In the genomic region with DNA sequence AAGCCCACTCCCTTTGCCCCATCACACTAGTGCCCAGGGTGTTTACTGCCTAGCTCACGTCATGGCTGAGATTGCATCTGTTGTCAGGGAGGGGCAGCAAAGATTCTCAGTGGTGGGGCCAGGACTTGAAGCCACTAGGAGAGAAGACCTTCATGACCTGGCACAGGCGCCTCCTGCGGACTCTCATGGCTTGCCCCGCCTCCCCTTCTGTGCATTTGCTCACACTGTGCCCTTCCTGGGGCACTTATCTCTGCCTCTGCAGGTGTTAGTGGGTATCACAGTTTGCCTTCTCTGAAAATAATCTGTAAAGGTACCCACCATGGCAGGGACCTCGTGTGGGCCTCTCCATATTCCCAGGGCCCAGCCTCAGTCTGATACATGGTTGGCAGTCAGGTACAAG, we compare ENCODE assay signal across 17 cellular contexts. TPM values are rescaled to one million over a fixed set of nuclear protein-coding genes. Genes with fewer than 3 reads are reported as not detected.
DNase-seq lines count a peak whose midpoint lies in the region; ATAC-seq, FAIRE-seq and TF ChIP-seq lines count a peak whose summit lies in the region.
"Had no signal": no experiment of that assay in that cellular context is flagged by ENCODE, and none has a peak within 500 bp of the region (broad histone marks: within the 10 kb centered on the region; RNA-seq: fewer than 3 reads in every experiment).

No MANE protein-coding gene starts in this region.

- CTCF ChIA-PET in activated CD4-positive, alpha-beta T cell treated with anti-CD3 and anti-CD28 coated beads for 36 hours (lab: Charles Lee): no interaction called here
- CTCF ChIA-PET in GM12878 (lab: Yijun Ruan, JAX): no interaction called here

- POLR2A ChIA-PET in activated CD4-positive, alpha-beta T cell treated with anti-CD3 and anti-CD28 coated beads for 36 hours (lab: Charles Lee): no interaction called here
- POLR2A ChIA-PET in GM12878 (lab: Charles Lee): no interaction called here

- H3K4me1 Mint-ChIP-seq in activated CD4-positive, alpha-beta T cell treated with anti-CD3 and anti-CD28 coated beads for 36 hours: peaks cover 7% of the 10 kb centered on the region

- H3K27me3 Mint-ChIP-seq in activated CD4-positive, alpha-beta T cell treated with anti-CD3 and anti-CD28 coated beads for 36 hours: peaks cover 22% of the 10 kb centered on the region

- DNase-seq in activated CD4-positive, alpha-beta T cell treated with anti-CD3 and anti-CD28 coated beads for 36 hours: no peak
- DNase-seq in activated CD4-positive, alpha-beta T cell treated with anti-CD3 and anti-CD28 coated beads for 1 hour: no peak
- DNase-seq in Karpas-422 (peak; percentile 69), GM12878 (ENCODE audit: low read depth, low spot score) (no peak), smooth muscle cell (lab: John Stamatoyannopoulos, UW; ENCODE audit: unreplicated experiment) (no peak), transverse colon (no peak)
- DNase-seq: activated CD4-positive, alpha-beta T cell treated with anti-CD3 and anti-CD28 coated beads for 48 hours; activated naive CD8-positive, alpha-beta T cell treated with anti-CD3 and anti-CD28 coated beads, Interleukin-2, amount 10 ng/mL, durations not matched to agents 7 days and 5 days; activated T-cell treated with anti-CD3 and anti-CD28 coated beads, Interleukin-2, amount 50 U/mL, for 24 hours; foreskin fibroblast; NCI-H446 treated with DMSO at 0.1 percent for 48 hours; ovary; stimulated activated CD4-positive, alpha-beta T cell treated with anti-CD3 and anti-CD28 coated beads, Interleukin-12 subunit alpha, Interleukin-12 subunit beta, amount 100 ng/mL, for 4 hours; T-helper 1 cell had no signal

- H3K79me2 ChIP-seq in Karpas-422 (ENCODE audit: low read length) (no peaks in the 10 kb centered on the region), GM12878 (ENCODE audit: control insufficient read depth, insufficient read depth, low read length) (no peaks in the 10 kb centered on the region), smooth muscle cell (ENCODE audit: low read depth) (peaks cover 26% of the 10 kb centered on the region)

- H3K9ac ChIP-seq in Karpas-422 (ENCODE audit: low read length) (no peak overlapping the region), GM12878 (ENCODE audit: control insufficient read depth, insufficient read depth, low read length) (no peak overlapping the region), smooth muscle cell (ENCODE audit: low read depth) (no peak overlapping the region)

- H3K9me3 ChIP-seq in Karpas-422 (ENCODE audit: low read length): no peaks in the 10 kb centered on the region
- no peaks in the 10 kb centered on the region for H3K9me3 ChIP-seq in GM12878 (replicated peaks; ENCODE audit: control insufficient read depth, insufficient read depth, low read length)
- H3K9me3 ChIP-seq in smooth muscle cell (replicated peaks; ENCODE audit: low read depth): no peaks in the 10 kb centered on the region
- H3K9me3 ChIP-seq in transverse colon: no peaks in the 10 kb centered on the region
- H3K9me3 ChIP-seq: ovary had no signal

- no peaks in the 10 kb centered on the region for H3K36me3 ChIP-seq in Karpas-422 (ENCODE audit: insufficient read depth, low read length)
- H3K36me3 ChIP-seq in GM12878 (ENCODE audit: control insufficient read depth in 2 of 2, insufficient read depth in 2 of 2, low read length in 1 of 2): no peaks in the 10 kb centered on the region
- H3K36me3 ChIP-seq in smooth muscle cell (ENCODE audit: low read depth): no peaks in the 10 kb centered on the region
- H3K36me3 ChIP-seq in transverse colon: no peaks in the 10 kb centered on the region
- H3K36me3 ChIP-seq: ovary had no signal

- no peak for TF ChIP-seq POLR2A in GM12878 (IDR thresholded peaks at IDR 0.05; ENCODE audit: low read depth, low read length)
- TF ChIP-seq POLR2A in transverse colon (IDR thresholded peaks at IDR 0.05): no peak

- no peak overlapping the region for H3K27ac ChIP-seq in Karpas-422 (ENCODE audit: low read length)
- H3K27ac ChIP-seq in GM12878 (ENCODE audit: control insufficient read depth, insufficient read depth): no peak overlapping the region
- no peak overlapping the region for H3K27ac ChIP-seq in smooth muscle cell (ENCODE audit: low read depth)
- no peak overlapping the region for H3K27ac ChIP-seq in transverse colon
- H3K27ac ChIP-seq: ovary had no signal

- SMC1A ChIA-PET in GM12878 (lab: Charles Lee; ENCODE audit: uncharacterized antibody, unreplicated experiment): no interaction called here

- no peak for TF ChIP-seq CTCF in GM12878 (IDR thresholded peaks at IDR 0.05 in 2 of 3, conservative IDR thresholded peaks at IDR 0.05 in 1 of 3; ENCODE audit: control insufficient read depth in 2 of 3, extremely low read depth in 1 of 3, insufficient read depth in 1 of 3, low read depth in 3 of 3, low read length in 3 of 3)
- TF ChIP-seq CTCF in smooth muscle cell (IDR thresholded peaks at IDR 0.05; ENCODE audit: borderline replicate concordance, insufficient read depth, poor library complexity, severe bottlenecking): no peak
- TF ChIP-seq CTCF in transverse colon (IDR thresholded peaks at IDR 0.05): no peak

- H3F3A ChIP-seq in smooth muscle cell (ENCODE audit: low read depth): no peaks in the 10 kb centered on the region

- no peak for FAIRE-seq in GM12878 (lab: Jason Lieb, UNC)

- TF ChIP-seq EP300 in GM12878 (IDR thresholded peaks at IDR 0.05; ENCODE audit: borderline replicate concordance in 1 of 2, control insufficient read depth in 1 of 2, low read depth in 2 of 2, low read length in 2 of 2) (no peak), transverse colon (IDR thresholded peaks at IDR 0.05; ENCODE audit: low read depth) (no peak)

- no peak overlapping the region for H3K27ac Mint-ChIP-seq in activated CD4-positive, alpha-beta T cell treated with anti-CD3 and anti-CD28 coated beads for 36 hours
- H3K27ac Mint-ChIP-seq: activated naive CD8-positive, alpha-beta T cell treated with anti-CD3 and anti-CD28 coated beads, Interleukin-2, amount 10 ng/mL, durations not matched to agents 7 days and 5 days; activated T-cell treated with anti-CD3 and anti-CD28 coated beads, Interleukin-2, amount 50 U/mL, for 24 hours had no signal

- in situ Hi-C loops in GM12878 (cut with MboI) (no loop called here), transverse colon (cut with MboI; ENCODE audit: low pct_ligation_motif_present in 1 of 4, low pct_unique_long_range_greater_than_20kb in 1 of 4, low sequenced_read_pairs in 3 of 4) (loop anchor here in 2 of 4 donors (25.0 kb wide), 2 partner anchors 531 to 831 kb away; no protein-coding TSS in a partner anchor)

- no peak overlapping the region for H3K4me2 ChIP-seq in Karpas-422 (ENCODE audit: low read depth, low read length, poor library complexity, severe bottlenecking)
- H3K4me2 ChIP-seq in GM12878 (ENCODE audit: control insufficient read depth, insufficient read depth): no peak overlapping the region
- H3K4me2 ChIP-seq in smooth muscle cell: peak overlapping the region; percentile 72

- H4K20me1 ChIP-seq in Karpas-422 (ENCODE audit: insufficient read depth, low read depth, low read length): no peaks in the 10 kb centered on the region
- no peaks in the 10 kb centered on the region for H4K20me1 ChIP-seq in GM12878 (ENCODE audit: control insufficient read depth, insufficient read depth)
- H4K20me1 ChIP-seq in smooth muscle cell (ENCODE audit: low read depth): no peaks in the 10 kb centered on the region

- no peaks in the 10 kb centered on the region for H3K9me2 ChIP-seq in Karpas-422 (replicated peaks; ENCODE audit: insufficient read depth, low read length)

- no peaks in the 10 kb centered on the region for H3K27me3 ChIP-seq in Karpas-422 (ENCODE audit: low read length)
- H3K27me3 ChIP-seq in GM12878 (replicated peaks in 1 of 2; ENCODE audit: control insufficient read depth in 2 of 2, insufficient read depth in 2 of 2, low read length in 1 of 2): peaks cover 6 to 7% of the 10 kb centered on the region in 2 experiments
- no peaks in the 10 kb centered on the region for H3K27me3 ChIP-seq in smooth muscle cell (ENCODE audit: low read depth)
- peaks cover 29% of the 10 kb centered on the region for H3K27me3 ChIP-seq in transverse colon
- H3K27me3 ChIP-seq: ovary had no signal

- TF ChIP-seq RAD21 in GM12878 (IDR thresholded peaks at IDR 0.05; ENCODE audit: insufficient read depth, low read depth, low read length): no peak

- no peaks in the 10 kb centered on the region for H3K4me1 ChIP-seq in Karpas-422 (ENCODE audit: low read length)
- no peaks in the 10 kb centered on the region for H3K4me1 ChIP-seq in GM12878 (ENCODE audit: control insufficient read depth, insufficient read depth, low read length)
- peaks cover 28% of the 10 kb centered on the region for H3K4me1 ChIP-seq in smooth muscle cell (ENCODE audit: low read depth)
- H3K4me1 ChIP-seq in transverse colon: peaks cover 6 to 16% (median 11%) of the 10 kb centered on the region in 4 donors

- BruUV-seq in GM12878 (replicated peaks; lab: Mats Ljungman, UMichigan): no TSS peak

- 27% methylated on average over 5 of the region's 5 CpGs for WGBS in GM12878 (ENCODE audit: insufficient coverage, insufficient replicate concordance, low lambda C conversion rate, missing lambda C conversion rate)
- 91% methylated on average over 5 of the region's 5 CpGs for WGBS in smooth muscle cell (ENCODE audit: low lambda C conversion rate)
- 62% methylated on average over 5 of the region's 5 CpGs; no CpG with 5 or more reads in 1 of the 2 donors for WGBS in transverse colon (ENCODE audit: low coverage in 1 of 2), 2 donors

- RAD21 ChIA-PET in GM12878 (lab: Charles Lee; ENCODE audit: unreplicated experiment): no interaction called here

- no peaks in the 10 kb centered on the region for H3K36me3 Mint-ChIP-seq in activated CD4-positive, alpha-beta T cell treated with anti-CD3 and anti-CD28 coated beads for 36 hours (ENCODE audit: low read depth)
- H3K36me3 Mint-ChIP-seq: activated naive CD8-positive, alpha-beta T cell treated with anti-CD3 and anti-CD28 coated beads, Interleukin-2, amount 10 ng/mL, durations not matched to agents 7 days and 5 days had no signal

- H3K4me3 Mint-ChIP-seq in activated CD4-positive, alpha-beta T cell treated with anti-CD3 and anti-CD28 coated beads for 36 hours: no peak overlapping the region
- H3K4me3 Mint-ChIP-seq: activated naive CD8-positive, alpha-beta T cell treated with anti-CD3 and anti-CD28 coated beads, Interleukin-2, amount 10 ng/mL, durations not matched to agents 7 days and 5 days; activated T-cell treated with anti-CD3 and anti-CD28 coated beads, Interleukin-2, amount 50 U/mL, for 24 hours; central memory CD8-positive, alpha-beta T cell had no signal

- ATAC-seq in activated CD4-positive, alpha-beta T cell treated with anti-CD3 and anti-CD28 coated beads for 36 hours: peak; percentile 54
- ATAC-seq in GM12878 (peak; percentile 61), GM18519 (IDR thresholded peaks at IDR 0.05; ENCODE audit: low FRiP score, unreplicated experiment) (no peak), GM21528 (IDR thresholded peaks at IDR 0.05; ENCODE audit: low FRiP score, unreplicated experiment) (no peak)

- H2AFZ ChIP-seq in Karpas-422 (ENCODE audit: low read length) (no peak overlapping the region), GM12878 (ENCODE audit: control insufficient read depth, low read depth, low read length) (no peak overlapping the region), smooth muscle cell (ENCODE audit: low read depth) (no peak overlapping the region)

- intact Hi-C loops in activated CD4-positive, alpha-beta T cell treated with anti-CD3 and anti-CD28 coated beads for 36 hours (cut with DNase I, micrococcal nuclease): no loop called here
- intact Hi-C loops in GM12878 (cut with micrococcal nuclease; ENCODE audit: unreplicated experiment): no loop called here
- intact Hi-C loops in transverse colon (cut with DNase I; ENCODE audit: low total_unique reads): no loop called here

- H3K4me3 ChIP-seq in Karpas-422 (ENCODE audit: low read length) (no peak overlapping the region), GM12878 (no peak overlapping the region), smooth muscle cell (no peak overlapping the region), transverse colon (no peak overlapping the region)
- H3K4me3 ChIP-seq: ovary had no signal

- H3K9me3 Mint-ChIP-seq in activated CD4-positive, alpha-beta T cell treated with anti-CD3 and anti-CD28 coated beads for 36 hours (ENCODE audit: low read depth): no peaks in the 10 kb centered on the region
- H3K9me3 Mint-ChIP-seq: activated naive CD8-positive, alpha-beta T cell treated with anti-CD3 and anti-CD28 coated beads, Interleukin-2, amount 10 ng/mL, durations not matched to agents 7 days and 5 days; activated T-cell treated with anti-CD3 and anti-CD28 coated beads, Interleukin-2, amount 50 U/mL, for 24 hours; central memory CD8-positive, alpha-beta T cell had no signal

RNA-seq across cellular contexts. Expression of a gene that starts 20.1 kb away (rescaled TPM):
- total RNA-seq in activated CD4-positive, alpha-beta T cell treated with anti-CD3 and anti-CD28 coated beads for 36 hours: under 1 TPM; 0.37 to 0.89 TPM
- total RNA-seq in Karpas-422 (2014; rRNA removed; shearing (Covaris generic); ENCODE audit: low replicate concordance): 1.1 TPM in 1 of 2 replicates, not detected in the other
- 0.10 TPM in 1 of 2 replicates, not detected in the other for total RNA-seq in GM12878 (2013; cell fraction: nucleolus; rRNA removed)
- total RNA-seq in GM12878 (2014; rRNA removed): 1.5 and 2.6 TPM in 2 replicates
- 1.1 and 1.2 TPM in 2 replicates for total RNA-seq in GM12878 (2014; rRNA removed; fragmentation: Illumina TruSeq; extraction: Trizol)
- total RNA-seq in GM12878 (2021): 1.5 and 2.5 TPM in 2 replicates
- polyA plus RNA-seq in GM12878 (2011; ENCODE audit: low read depth): 0.31 TPM
- 0.06 and 0.20 TPM in 2 replicates for polyA plus RNA-seq in GM12878 (2011; rRNA removed)
- polyA plus RNA-seq in GM12878 (2011; cell fraction: cytosol; rRNA removed): 0.13 and 0.53 TPM in 2 replicates
- 1.2 and 1.5 TPM in 2 replicates for polyA plus RNA-seq in GM12878 (2011; cell fraction: nucleus; rRNA removed)
- 1.4 TPM in 2 replicates for polyA plus RNA-seq in GM12878 (2012)
- 0.11 and 0.26 TPM in 2 replicates for polyA plus RNA-seq in GM12878 (2014; fragmentation: Illumina TruSeq; extraction: Trizol)
- polyA plus RNA-seq in GM12878 (2014; fragmentation: Nextera tagmentation; extraction: Ambion mirVana): under 1 TPM; 0.04 to 0.05 TPM
- polyA plus RNA-seq in GM12878 (2014; rRNA removed): 0.99 and 1.4 TPM in 2 replicates
- polyA plus RNA-seq in GM12878 (2016; fragmentation: Nextera tagmentation; extraction: Ambion mirVana): 1 to 10 TPM in 1 of 2 experiments, under 1 TPM in 1; 0.48 to 1.3 TPM
- polyA minus RNA-seq in GM12878 (2011; rRNA and poly(A)+ RNA removed): 0.59 and 0.62 TPM in 2 replicates
- polyA minus RNA-seq in GM12878 (2011; cell fraction: cytosol; rRNA and poly(A)+ RNA removed): 0.67 and 1.0 TPM in 2 replicates
- polyA minus RNA-seq in GM12878 (2011; cell fraction: nucleus; rRNA and poly(A)+ RNA removed): 0.29 and 0.48 TPM in 2 replicates
- total RNA-seq in smooth muscle cell: 43.6 and 67.8 TPM in 2 replicates
- polyA plus RNA-seq in smooth muscle cell: 39.8 and 41.1 TPM in 2 replicates
- total RNA-seq in transverse colon: 1 to 10 TPM; 5.6 to 9.7 (median 7.4) TPM

RNA-seq across cellular contexts. Expression of a gene that starts 25.7 kb away (rescaled TPM):
- total RNA-seq in activated CD4-positive, alpha-beta T cell treated with anti-CD3 and anti-CD28 coated beads for 36 hours: 10 to 100 TPM; 41.3 to 43.1 TPM
- total RNA-seq in Karpas-422 (2014; rRNA removed; shearing (Covaris generic); ENCODE audit: low replicate concordance): 25.3 and 26.2 TPM in 2 replicates
- 30.2 and 36.3 TPM in 2 replicates for total RNA-seq in GM12878 (2013; cell fraction: nucleolus; rRNA removed)
- total RNA-seq in GM12878 (2014; rRNA removed) (33.6 and 45.3 TPM in 2 replicates), GM12878 (2014; rRNA removed; fragmentation: Illumina TruSeq; extraction: Trizol) (22.6 and 25.8 TPM in 2 replicates), GM12878 (2021) (35.9 and 37.9 TPM in 2 replicates), smooth muscle cell (11.6 and 17.7 TPM in 2 replicates), transverse colon (10 to 100 TPM in 2 of 4 donors, 1 to 10 TPM in 1, not detected in 1; 5.2 to 16.0 (median 12.2) TPM)
- 12.7 TPM for polyA plus RNA-seq in GM12878 (2011; ENCODE audit: low read depth)
- polyA plus RNA-seq in GM12878 (2011; rRNA removed) (18.1 and 29.9 TPM in 2 replicates), GM12878 (2014; fragmentation: Illumina TruSeq; extraction: Trizol) (22.8 and 41.5 TPM in 2 replicates), GM12878 (2014; fragmentation: Nextera tagmentation; extraction: Ambion mirVana) (10 to 100 TPM in 1 of 2 experiments, 1 to 10 TPM in 1; 7.6 to 16.0 TPM), GM12878 (2014; rRNA removed) (43.2 and 54.9 TPM in 2 replicates), GM12878 (2016; fragmentation: Nextera tagmentation; extraction: Ambion mirVana) (10 to 100 TPM; 57.0 to 66.3 TPM), smooth muscle cell (39.8 and 43.8 TPM in 2 replicates)
- 24.8 and 38.8 TPM in 2 replicates for polyA plus RNA-seq in GM12878 (2011; cell fraction: cytosol; rRNA removed)
- 26.1 and 34.0 TPM in 2 replicates for polyA plus RNA-seq in GM12878 (2011; cell fraction: nucleus; rRNA removed)
- 19.2 and 19.7 TPM in 2 replicates for polyA plus RNA-seq in GM12878 (2012)
- 27.9 and 31.1 TPM in 2 replicates for polyA minus RNA-seq in GM12878 (2011; rRNA and poly(A)+ RNA removed)
- polyA minus RNA-seq in GM12878 (2011; cell fraction: cytosol; rRNA and poly(A)+ RNA removed): 5.7 and 17.5 TPM in 2 replicates
- polyA minus RNA-seq in GM12878 (2011; cell fraction: nucleus; rRNA and poly(A)+ RNA removed): 10.3 and 16.0 TPM in 2 replicates

Comparison
In these comparisons a context has a peak if more than half of its experiments do, and no peak if none do; other contexts are left out.
1. ATAC-seq: peak in activated CD4-positive, alpha-beta T cell treated with anti-CD3 and anti-CD28 coated beads for 36 hours (single experiment) and GM12878 (single experiment); none in GM18519 (single experiment) and GM21528 (single experiment).